ENCODE assay signal across 18 cellular contexts in the genomic region with DNA sequence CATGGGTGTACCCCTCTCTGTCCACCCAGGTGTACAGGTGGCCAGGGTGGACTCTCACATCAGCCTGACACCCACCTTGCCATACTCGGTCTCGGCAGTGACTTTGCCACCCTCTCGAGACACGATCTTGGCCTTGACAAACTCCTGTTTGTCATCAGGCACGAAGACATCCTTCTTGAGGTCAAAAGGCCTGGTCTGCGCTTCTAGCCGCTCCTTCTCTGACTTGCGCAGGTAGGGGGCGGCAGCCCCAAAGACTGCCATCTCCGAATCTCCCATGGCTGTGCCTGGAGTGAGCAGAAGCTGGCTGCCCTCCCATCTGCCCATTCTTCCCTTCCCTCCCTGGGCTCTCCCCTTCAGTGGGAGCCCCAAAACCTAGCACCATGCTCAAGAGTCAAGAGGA. TPM values are rescaled to one million over a fixed set of nuclear protein-coding genes. Genes with fewer than 3 reads are reported as not detected.
"Had no signal": no experiment of that assay in that cellular context is flagged by ENCODE, and none has a peak within 500 bp of the region (broad histone marks: within the 10 kb centered on the region; RNA-seq: fewer than 3 reads in every experiment).

No MANE protein-coding gene starts in this region.

- H3K27ac ChIP-seq: left lung, pancreas, SJSA1, testis had no signal

- H3K27me3 Mint-ChIP-seq: activated CD8-positive, alpha-beta T cell treated with anti-CD3 and anti-CD28 coated beads for 36 hours had no signal

- FAIRE-seq: pancreas had no signal

- H3K36me3 ChIP-seq: left lung, pancreas, SJSA1 had no signal

- H3K4me1 Mint-ChIP-seq: activated naive CD4-positive, alpha-beta T cell treated with anti-CD3 and anti-CD28 coated beads, Interleukin-2, amount 10 ng/mL, durations not matched to agents 7 days and 5 days had no signal

- H3K4me1 ChIP-seq: left lung, pancreas, SJSA1, testis had no signal

- H3K9me3 ChIP-seq: left lung, pancreas, SJSA1, testis had no signal

- DNase-seq: activated CD4-positive, alpha-beta T cell treated with anti-CD3 and anti-CD28 coated beads for 4 hours; activated CD8-positive, alpha-beta memory T cell treated with anti-CD3 and anti-CD28 coated beads, Interleukin-2, amount 50 U/mL, for 4 hours; activated CD8-positive, alpha-beta T cell treated with anti-CD3 and anti-CD28 coated beads for 36 hours; activated naive CD4-positive, alpha-beta T cell treated with anti-CD3 and anti-CD28 coated beads, Interleukin-2, amount 10 ng/mL, durations not matched to agents 7 days and 5 days; dermis blood vessel endothelial cell; islet precursor cell; mesenchymal stem cell; stimulated activated CD4-positive, alpha-beta T cell treated with anti-CD3 and anti-CD28 coated beads, Interleukin-2, amount 100 ng/mL, for 24 hours; stimulated activated naive CD4-positive, alpha-beta T cell treated with Interleukin-2 at 50 U/mL for 16 hours; testis had no signal

- H3K27ac Mint-ChIP-seq: activated CD8-positive, alpha-beta T cell treated with anti-CD3 and anti-CD28 coated beads for 36 hours; activated naive CD4-positive, alpha-beta T cell treated with anti-CD3 and anti-CD28 coated beads, Interleukin-2, amount 10 ng/mL, durations not matched to agents 7 days and 5 days; activated T-helper 1 cell treated with anti-CD3 and anti-CD28 coated beads, Interleukin-12 subunit alpha, Interleukin-12 subunit beta, Interleukin-2, Interleukin-4 antibody, amounts not matched to agents 30 ng/mL and 10 ng/mL and 1 ng/mL, durations not matched to agents 14 hours and 24 hours and 36 hours had no signal

- H3K9me3 Mint-ChIP-seq: activated CD8-positive, alpha-beta T cell treated with anti-CD3 and anti-CD28 coated beads for 36 hours; activated naive CD4-positive, alpha-beta T cell treated with anti-CD3 and anti-CD28 coated beads, Interleukin-2, amount 10 ng/mL, durations not matched to agents 7 days and 5 days; activated T-helper 1 cell treated with anti-CD3 and anti-CD28 coated beads, Interleukin-12 subunit alpha, Interleukin-12 subunit beta, Interleukin-2, Interleukin-4 antibody, amounts not matched to agents 30 ng/mL and 10 ng/mL and 1 ng/mL, durations not matched to agents 14 hours and 24 hours and 36 hours had no signal

- H3K36me3 Mint-ChIP-seq: activated naive CD4-positive, alpha-beta T cell treated with anti-CD3 and anti-CD28 coated beads, Interleukin-2, amount 10 ng/mL, durations not matched to agents 7 days and 5 days had no signal

- H3K4me3 Mint-ChIP-seq: activated CD8-positive, alpha-beta T cell treated with anti-CD3 and anti-CD28 coated beads for 36 hours; activated naive CD4-positive, alpha-beta T cell treated with anti-CD3 and anti-CD28 coated beads, Interleukin-2, amount 10 ng/mL, durations not matched to agents 7 days and 5 days; activated T-helper 1 cell treated with anti-CD3 and anti-CD28 coated beads, Interleukin-12 subunit alpha, Interleukin-12 subunit beta, Interleukin-2, Interleukin-4 antibody, amounts not matched to agents 30 ng/mL and 10 ng/mL and 1 ng/mL, durations not matched to agents 14 hours and 24 hours and 36 hours had no signal

- ATAC-seq: activated CD8-positive, alpha-beta T cell treated with anti-CD3 and anti-CD28 coated beads for 36 hours; esophagus mucosa; left lung; pancreas had no signal

- H3K27me3 ChIP-seq: pancreas, SJSA1, testis had no signal

- H3K4me3 ChIP-seq: left lung, pancreas, SJSA1, testis had no signal

RNA-seq across cellular contexts. Expression of a gene that starts 2.0 kb away (rescaled TPM):
- total RNA-seq: activated CD8-positive, alpha-beta T cell treated with anti-CD3 and anti-CD28 coated beads for 36 hours; dermis blood vessel endothelial cell; fibroblast of villous mesenchyme; SJSA1 had no signal

RNA-seq across cellular contexts. Expression of a gene that starts 25.4 kb away (rescaled TPM):
- total RNA-seq: activated CD8-positive, alpha-beta T cell treated with anti-CD3 and anti-CD28 coated beads for 36 hours; dermis blood vessel endothelial cell; esophagus mucosa; fibroblast of villous mesenchyme; SJSA1; ureter had no signal
- polyA plus RNA-seq: neural cell had no signal

RNA-seq across cellular contexts. Expression of a gene that starts 56.6 kb away (rescaled TPM):
- total RNA-seq: activated CD8-positive, alpha-beta T cell treated with anti-CD3 and anti-CD28 coated beads for 36 hours; activated T-helper 1 cell treated with anti-CD3 and anti-CD28 coated beads, Interleukin-12 subunit alpha, Interleukin-12 subunit beta, Interleukin-2, Interleukin-4 antibody, amounts not matched to agents 30 ng/mL and 10 ng/mL and 1 ng/mL, durations not matched to agents 14 hours and 24 hours and 36 hours; dermis blood vessel endothelial cell; esophagus mucosa; fibroblast of villous mesenchyme; SJSA1 had no signal
- polyA plus RNA-seq: neural cell had no signal
